17 cellular contexts compared by ENCODE assay signal in the genomic region with DNA sequence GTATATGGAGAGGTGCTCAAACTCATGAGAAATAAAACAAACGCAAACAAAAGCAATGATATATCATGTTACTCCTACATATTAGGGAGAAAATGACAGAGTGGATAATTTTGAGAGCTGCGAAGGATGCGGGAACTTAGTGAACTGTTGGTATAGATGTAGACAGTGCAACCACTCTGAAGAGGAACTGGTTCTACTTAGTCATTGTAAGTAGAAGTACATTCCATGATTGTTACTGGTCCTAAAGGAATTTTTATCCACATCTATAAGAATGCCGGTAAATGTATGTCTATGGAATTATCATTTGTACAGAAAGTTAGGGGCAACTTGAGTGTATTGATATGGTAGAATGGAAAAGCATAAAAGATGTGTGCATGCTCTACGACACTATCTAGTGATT.
DNase-seq lines count a peak whose midpoint lies in the region; ATAC-seq and TF ChIP-seq lines count a peak whose summit lies in the region.
"Had no signal": no experiment of that assay in that cellular context is flagged by ENCODE, and none has a peak within 500 bp of the region (broad histone marks: within the 10 kb centered on the region; RNA-seq: fewer than 3 reads in every experiment).

No MANE protein-coding gene starts in this region.

- intact Hi-C loops in A673 (cut with micrococcal nuclease; ENCODE audit: unreplicated experiment): no loop called here

- no peak overlapping the region for H3K4me3 ChIP-seq in A673 (ENCODE audit: low read depth, low read length, poor library complexity, severe bottlenecking)
- H3K4me3 ChIP-seq in SK-N-MC: no peak overlapping the region
- no peak overlapping the region for H3K4me3 ChIP-seq in fibroblast of mammary gland (ENCODE audit: control insufficient read depth, low read depth, low read length)

- H3K9ac ChIP-seq in SK-N-MC (ENCODE audit: insufficient read length): no peak overlapping the region

- TF ChIP-seq CTCF in A673 (conservative IDR thresholded peaks at IDR 0.05; ENCODE audit: low read depth, low read length) (no peak), fibroblast of mammary gland (conservative IDR thresholded peaks at IDR 0.05; ENCODE audit: control insufficient read depth, insufficient read depth, low read depth, low read length) (no peak)

- no peaks in the 10 kb centered on the region for H3K9me3 ChIP-seq in A673 (ENCODE audit: low read depth, low read length, poor library complexity, severe bottlenecking)
- H3K9me3 ChIP-seq in SK-N-MC (ENCODE audit: low read depth, low read length): no peaks in the 10 kb centered on the region

- POLR2A ChIA-PET in A673 (lab: Charles Lee; ENCODE audit: low non-redundant PET): no interaction called here

- DNase-seq in A673 (ENCODE audit: low spot score): peak; percentile 10
- DNase-seq in HCEC 1CT: peak; percentile 49
- no peak for DNase-seq in SK-N-MC (ENCODE audit: low read depth, low spot score)
- DNase-seq in fibroblast of mammary gland (ENCODE audit: low read depth): peak; percentile 20
- DNase-seq in NCI-H69 (lab: John Stamatoyannopoulos, UW): no peak
- DNase-seq in SW 1271 (lab: John Stamatoyannopoulos, UW): no peak
- no peak for DNase-seq in caudate nucleus (lab: John Stamatoyannopoulos, UW)
- DNase-seq: 8988T; CD8-positive, alpha-beta memory T cell; DMS53; Karpas-422; NCI-H1417 treated with DMSO at 0.1 percent for 48 hours; NCI-H1930; NCI-H510A; NCI-H748 treated with DMSO at 0.1 percent for 48 hours had no signal

- CTCF ChIA-PET in A673 (lab: Charles Lee): no interaction called here

- H3K27me3 ChIP-seq in A673 (replicated peaks; ENCODE audit: insufficient read depth, low read depth, low read length, poor library complexity): no peaks in the 10 kb centered on the region

- H3K36me3 ChIP-seq in A673 (ENCODE audit: insufficient read depth, low read length, poor library complexity, severe bottlenecking) (no peaks in the 10 kb centered on the region), SK-N-MC (ENCODE audit: insufficient read depth, low read length) (no peaks in the 10 kb centered on the region)

- H3K4me1 ChIP-seq in A673 (ENCODE audit: insufficient read depth, low read length, poor library complexity, severe bottlenecking): peaks cover 14% of the 10 kb centered on the region

- BruUV-seq in A673 (replicated peaks; lab: Mats Ljungman, UMichigan): no TSS peak

- H3K27ac ChIP-seq in A673 (ENCODE audit: low read depth, low read length, poor library complexity, severe bottlenecking): no peak overlapping the region
- H3K27ac ChIP-seq in SK-N-MC: peak overlapping the region; percentile 28; the same call in 1 of the 2 replicates
- no peak overlapping the region for H3K27ac ChIP-seq in caudate nucleus (ENCODE audit: low read depth, low read length)
- H3K27ac ChIP-seq: C4-2B had no signal

- ATAC-seq in HG02642 (IDR thresholded peaks at IDR 0.05; ENCODE audit: poor library complexity, unreplicated experiment): no peak

Comparison
In these comparisons a context has a peak if more than half of its experiments do, and no peak if none do; other contexts are left out.
1. DNase-seq: peak in A673 (single experiment), HCEC 1CT (single experiment) and fibroblast of mammary gland (single experiment); none in SK-N-MC (single experiment), NCI-H69 (single experiment), SW 1271 (0 of 2) and caudate nucleus (0 of 61).